Comparison of ENCODE assay signal across 17 cellular contexts in genomic region chr1:3573499-3573898, GRCh38. TPM values are rescaled to one million over a fixed set of nuclear protein-coding genes. Genes with fewer than 3 reads are reported as not detected.
DNase-seq lines count a peak whose midpoint lies in the region; ATAC-seq, FAIRE-seq and TF ChIP-seq lines count a peak whose summit lies in the region.
"Had no signal": no experiment of that assay in that cellular context is flagged by ENCODE, and none has a peak within 500 bp of the region (broad histone marks: within the 10 kb centered on the region; RNA-seq: fewer than 3 reads in every experiment).

No MANE protein-coding gene starts in this region.

- H3K27ac ChIP-seq in A549: no peak overlapping the region
- peak overlapping the region in 1 of 2 experiments; percentile 89; a peak in 2 of 4 replicates for H3K27ac ChIP-seq in SK-N-SH (ENCODE audit: low read depth in 2 of 2, low read length in 1 of 2)
- no peak overlapping the region for H3K27ac ChIP-seq in HepG2 (ENCODE audit: extremely low read length, insufficient read depth, low read length)
- no peak overlapping the region for H3K27ac ChIP-seq in MM.1S (ENCODE audit: low read length)
- H3K27ac ChIP-seq in PC-9: no peak overlapping the region

- H3K27me3 ChIP-seq in SK-N-SH (ENCODE audit: insufficient read depth): no peaks in the 10 kb centered on the region
- H3K27me3 ChIP-seq in HepG2 (ENCODE audit: control insufficient read depth in 1 of 2, insufficient read depth in 2 of 2, low read length in 2 of 2): peaks cover 8 to 22% of the 10 kb centered on the region in 2 experiments
- H3K27me3 ChIP-seq in MM.1S (replicated peaks; ENCODE audit: insufficient read depth, low read length): peaks cover 65% of the 10 kb centered on the region
- no peaks in the 10 kb centered on the region for H3K27me3 ChIP-seq in PC-9 (ENCODE audit: insufficient read depth, low read depth)

- H3K36me3 ChIP-seq in SK-N-SH (replicated peaks in 1 of 2; ENCODE audit: control insufficient read depth in 1 of 2, insufficient read depth in 2 of 2, low read length in 1 of 2): no peaks in the 10 kb centered on the region
- H3K36me3 ChIP-seq in HepG2 (replicated peaks in 1 of 2; ENCODE audit: control insufficient read depth in 1 of 2, insufficient read depth in 2 of 2, low read length in 2 of 2): no peaks in the 10 kb centered on the region; a peak in 1 of 5 replicates
- H3K36me3 ChIP-seq in MM.1S (replicated peaks; ENCODE audit: insufficient read depth, low read length): no peaks in the 10 kb centered on the region
- no peaks in the 10 kb centered on the region for H3K36me3 ChIP-seq in PC-9 (ENCODE audit: low read depth)

- POLR2A ChIA-PET in A549 (lab: Yijun Ruan, JAX): no interaction called here
- POLR2A ChIA-PET in SK-N-SH (lab: Yijun Ruan, JAX): interaction anchor here (0.8 kb wide), 2 partner anchors 20 to 26 kb away, joined by 3 read pairs; no protein-coding TSS in a partner anchor
- POLR2A ChIA-PET in HepG2 (lab: Yijun Ruan, JAX): no interaction called here
- POLR2A ChIA-PET in PC-9 (lab: Charles Lee; ENCODE audit: unreplicated experiment): no interaction called here

- WGBS in A549 (ENCODE audit: missing lambda C conversion rate): no CpG with 5 or more reads among the region's 9 CpGs
- no CpG with 5 or more reads among the region's 9 CpGs for WGBS in SK-N-SH (ENCODE audit: low lambda C conversion rate)
- no CpG with 5 or more reads among the region's 9 CpGs for WGBS in HepG2 (ENCODE audit: low lambda C conversion rate)

- TF ChIP-seq EP300 in A549 (IDR thresholded peaks at IDR 0.05) (no peak), SK-N-SH (IDR thresholded peaks at IDR 0.05; ENCODE audit: borderline replicate concordance in 1 of 2, low read depth in 1 of 2, low read length in 1 of 2) (peak in 1 of 2 experiments; percentile 53; a peak in 2 of 4 replicates), HepG2 (IDR thresholded peaks at IDR 0.05; ENCODE audit: low read depth in 2 of 2, low read length in 2 of 2) (no peak), HepG2 (CRISPR knock-in tag; IDR thresholded peaks at IDR 0.05; ENCODE audit: borderline replicate concordance) (no peak)

- H3K9me3 ChIP-seq in A549 (no peaks in the 10 kb centered on the region), SK-N-SH (no peaks in the 10 kb centered on the region), HepG2 (ENCODE audit: low read length) (no peaks in the 10 kb centered on the region), MM.1S (replicated peaks; ENCODE audit: insufficient read depth, low read length) (no peaks in the 10 kb centered on the region), PC-9 (ENCODE audit: insufficient read depth, low read depth) (no peaks in the 10 kb centered on the region)
- H3K9me3 ChIP-seq: Caco-2 had no signal

- DNase-seq in A549 (ENCODE audit: low read depth in 1 of 2, low spot score in 1 of 2) (no peak), NCI-H1694 (lab: John Stamatoyannopoulos, UW) (peak; percentile 36), SK-N-SH (peak; percentile 95), HepG2 (ENCODE audit: low spot score) (no peak), MM.1S (no peak), COLO829 (ENCODE audit: low spot score) (no peak), PC-9 (no peak)
- DNase-seq: Caco-2, DMS79, H7, KG1, NCI-H1436, NCI-H2081, NCI-H226, NCI-H526 treated with DMSO at 0.1 percent for 48 hours, OCI-M1, T-cell had no signal

- CTCF ChIA-PET in A549 (lab: Yijun Ruan, JAX): interaction anchor here (0.5 to 1.9 kb wide), 5 partner anchors 16 to 148 kb away, joined by 3 to 5 read pairs (median 4); no protein-coding TSS in a partner anchor
- CTCF ChIA-PET in SK-N-SH (lab: Yijun Ruan, JAX): interaction anchor here (1.0 to 2.9 kb wide), 10 partner anchors 8 to 120 kb away, joined by 3 to 14 read pairs (median 5); no protein-coding TSS in a partner anchor
- CTCF ChIA-PET in HepG2 (lab: Yijun Ruan, JAX; ENCODE audit: low intra/inter-chr PET ratio, low total read pairs): no interaction called here
- CTCF ChIA-PET in PC-9 (lab: Charles Lee): interaction anchor here (0.6 kb wide), 1 partner anchor 83 kb away, joined by 11 read pairs; no protein-coding TSS in a partner anchor

- H3K9ac ChIP-seq in SK-N-SH (no peak overlapping the region), HepG2 (ENCODE audit: insufficient read depth, low read depth, low read length) (no peak overlapping the region), MM.1S (ENCODE audit: low read length) (no peak overlapping the region)

- no TSS peak for BruUV-seq in HepG2 (replicated peaks; lab: Mats Ljungman, UMichigan)
- BruUV-seq in PC-9 (replicated peaks; lab: Mats Ljungman, UMichigan): no TSS peak

- H3F3A ChIP-seq in SK-N-SH (replicated peaks; ENCODE audit: insufficient read depth): no peaks in the 10 kb centered on the region
- no peaks in the 10 kb centered on the region for H3F3A ChIP-seq in MM.1S (ENCODE audit: insufficient read depth, low read length)
- H3F3A ChIP-seq in PC-9 (ENCODE audit: insufficient read depth, low read depth): no peaks in the 10 kb centered on the region

- TF ChIP-seq POLR2A in A549 (IDR thresholded peaks at IDR 0.05; ENCODE audit: low read length) (no peak), HepG2 (IDR thresholded peaks at IDR 0.05; ENCODE audit: insufficient read depth in 1 of 2, low read depth in 2 of 2, low read length in 2 of 2) (no peak)

- no peak overlapping the region for H3K4me2 ChIP-seq in A549
- no peak overlapping the region for H3K4me2 ChIP-seq in SK-N-SH
- H3K4me2 ChIP-seq in HepG2 (ENCODE audit: low read depth, low read length): 0 out of 2 replicates have a peak overlapping the region, but pooled peaks have one; percentile 23
- H3K4me2 ChIP-seq in MM.1S (ENCODE audit: low read depth, low read length): no peak overlapping the region
- no peak overlapping the region for H3K4me2 ChIP-seq in PC-9

- H4K20me1 ChIP-seq in SK-N-SH (ENCODE audit: insufficient read depth): no peaks in the 10 kb centered on the region
- no peaks in the 10 kb centered on the region for H4K20me1 ChIP-seq in HepG2 (ENCODE audit: insufficient read depth, low read length)
- H4K20me1 ChIP-seq in MM.1S (ENCODE audit: insufficient read depth, low read length): no peaks in the 10 kb centered on the region
- H4K20me1 ChIP-seq in PC-9 (ENCODE audit: insufficient read depth): 0 out of 2 replicates have a peak, but pooled peaks cover 4% of the 10 kb centered on the region

- H3K79me2 ChIP-seq in SK-N-SH (ENCODE audit: insufficient read depth) (no peaks in the 10 kb centered on the region), HepG2 (ENCODE audit: insufficient read depth, low read length) (no peaks in the 10 kb centered on the region), MM.1S (ENCODE audit: low read length) (no peaks in the 10 kb centered on the region), PC-9 (ENCODE audit: low read depth) (no peaks in the 10 kb centered on the region)

- in situ Hi-C loops in HepG2 (cut with HindIII; ENCODE audit: extremely low pct_ligation_motif_present, low pct_unique_long_range_greater_than_20kb): no loop called here

- H3K4me3 ChIP-seq in A549: no peak overlapping the region
- no peak overlapping the region for H3K4me3 ChIP-seq in SK-N-SH (ENCODE audit: low read depth in 2 of 2, low read length in 1 of 2)
- peak overlapping the region in 2 of 3 experiments; percentile 52 to 57; a peak in 3 of 6 replicates for H3K4me3 ChIP-seq in HepG2 (replicated peaks in 1 of 3; ENCODE audit: insufficient read depth in 1 of 3, low read depth in 2 of 3, low read length in 3 of 3)
- H3K4me3 ChIP-seq in MM.1S (ENCODE audit: low read length): no peak overlapping the region
- no peak overlapping the region for H3K4me3 ChIP-seq in PC-9

- H3K4me1 ChIP-seq in A549 (no peaks in the 10 kb centered on the region), SK-N-SH (ENCODE audit: control insufficient read depth in 1 of 2, insufficient read depth in 2 of 2, low read depth in 1 of 2, low read length in 1 of 2) (peaks cover 0 to 72% of the 10 kb centered on the region in 2 experiments; a peak in 1 of 4 replicates), HepG2 (ENCODE audit: insufficient read depth, low read length) (peaks cover 17% of the 10 kb centered on the region), MM.1S (ENCODE audit: low read length) (no peaks in the 10 kb centered on the region), PC-9 (replicated peaks; ENCODE audit: insufficient read depth) (peaks cover 6% of the 10 kb centered on the region; the same call in 1 of the 2 replicates)
- H3K4me1 ChIP-seq: Caco-2 had no signal

- TF ChIP-seq RAD21 in A549 (conservative IDR thresholded peaks at IDR 0.05 in 1 of 2, IDR thresholded peaks at IDR 0.05 in 1 of 2) (no peak), SK-N-SH (IDR thresholded peaks at IDR 0.05; ENCODE audit: low read length) (0 out of 2 replicates have a peak, but pooled peaks have one; percentile 5), HepG2 (CRISPR knock-in tag; IDR thresholded peaks at IDR 0.05) (no peak)

- TF ChIP-seq CTCF in A549 (IDR thresholded peaks at IDR 0.05) (no peak), SK-N-SH (IDR thresholded peaks at IDR 0.05) (no peak), HepG2 (CRISPR knock-in tag; IDR thresholded peaks at IDR 0.05) (no peak), MM.1S (IDR thresholded peaks at IDR 0.05; ENCODE audit: low read length) (no peak), PC-9 (conservative IDR thresholded peaks at IDR 0.05) (no peak)

- H2AFZ ChIP-seq in SK-N-SH (ENCODE audit: low read depth): no peak overlapping the region
- no peak overlapping the region for H2AFZ ChIP-seq in HepG2 (ENCODE audit: low read length)
- no peak overlapping the region for H2AFZ ChIP-seq in MM.1S (ENCODE audit: low read length)
- H2AFZ ChIP-seq in PC-9: no peak overlapping the region

- ATAC-seq in A549 (peak; percentile 45 to 62; a peak in 4 of 6 replicates), HepG2 (no peak; the same call in 2 of the 3 replicates)
- ATAC-seq: T-cell had no signal

- intact Hi-C loops in HepG2 (cut with micrococcal nuclease; ENCODE audit: unreplicated experiment): no loop called here
- intact Hi-C loops in PC-9 (cut with micrococcal nuclease; ENCODE audit: unreplicated experiment): no loop called here

- no peaks in the 10 kb centered on the region for H3K9me2 ChIP-seq in SK-N-SH
- no peaks in the 10 kb centered on the region for H3K9me2 ChIP-seq in MM.1S (replicated peaks; ENCODE audit: insufficient read depth, low read length)
- H3K9me2 ChIP-seq in PC-9 (ENCODE audit: insufficient read depth): no peaks in the 10 kb centered on the region

- FAIRE-seq in A549 (lab: Jason Lieb, UNC) (no peak), HepG2 (lab: Jason Lieb, UNC) (no peak)

RNA-seq across cellular contexts. Expression of gene MEGF6, which starts 37.8 kb away (rescaled TPM):
- polyA plus RNA-seq in A549 (2011; rRNA removed) (0.66 and 0.82 TPM in 2 replicates), A549 (2017; fragmentation: RNase III; extraction: RNeasy Plus Mini Kit Qiagen cat#74134 plus additional on column Dnase treatment) (10.2 to 13.7 TPM (median 12.7 TPM) in 3 replicates), SK-N-SH (2012; rRNA removed) (5.8 and 7.6 TPM in 2 replicates), HepG2 (2011; rRNA removed) (1.9 and 3.5 TPM in 2 replicates)
- polyA plus RNA-seq in A549 (2012; cell fraction: cytosol; rRNA removed): 2.3 and 3.2 TPM in 2 replicates
- polyA plus RNA-seq in A549 (2012; cell fraction: nucleus; rRNA removed): 23.8 and 39.3 TPM in 2 replicates
- polyA minus RNA-seq in A549 (2011; rRNA and poly(A)+ RNA removed): 0.39 and 0.41 TPM in 2 replicates
- 1.3 and 2.9 TPM in 2 replicates for polyA plus RNA-seq in SK-N-SH (2012; cell fraction: cytosol; rRNA removed)
- 28.9 and 39.7 TPM in 2 replicates for polyA plus RNA-seq in SK-N-SH (2012; cell fraction: nucleus; rRNA removed)
- total RNA-seq in HepG2 (2016; rRNA removed; fragmentation: Illumina TruSeq; extraction: Trizol) (0.76 and 1.9 TPM in 2 replicates), PC-9 (2021) (65.3 and 77.6 TPM in 2 replicates)
- total RNA-seq in HepG2 (2016; cell fraction: cytosol; rRNA removed; fragmentation: Illumina TruSeq; extraction: Trizol; ENCODE audit: low read depth): 0.18 and 0.61 TPM in 2 replicates
- total RNA-seq in HepG2 (2016; cell fraction: insoluble cytoplasmic fraction; rRNA removed; fragmentation: Illumina TruSeq; extraction: Trizol): 0.70 and 2.7 TPM in 2 replicates
- total RNA-seq in HepG2 (2016; cell fraction: membrane; rRNA removed; fragmentation: Illumina TruSeq; extraction: Trizol): 0.52 and 0.96 TPM in 2 replicates
- total RNA-seq in HepG2 (2016; cell fraction: nucleus; rRNA removed; fragmentation: Illumina TruSeq; extraction: Trizol): 2.7 and 3.4 TPM in 2 replicates
- polyA plus RNA-seq in HepG2 (2011; cell fraction: cytosol; rRNA removed): 0.90 and 1.8 TPM in 2 replicates
- polyA plus RNA-seq in HepG2 (2011; cell fraction: nucleus; rRNA removed): 68.1 and 94.7 TPM in 2 replicates
- polyA plus RNA-seq in HepG2 (2012): 3.6 and 4.8 TPM in 2 replicates
- 0.09 and 0.19 TPM in 2 replicates for polyA plus RNA-seq in HepG2 (2016; cell fraction: cytosol; fragmentation: Illumina TruSeq; extraction: Trizol; ENCODE audit: low read depth)
- 0.80 and 1.3 TPM in 2 replicates for polyA plus RNA-seq in HepG2 (2016; cell fraction: insoluble cytoplasmic fraction; fragmentation: Illumina TruSeq; extraction: Trizol; ENCODE audit: low read depth)
- polyA plus RNA-seq in HepG2 (2016; cell fraction: membrane; fragmentation: Illumina TruSeq; extraction: Trizol; ENCODE audit: low read depth): 0.19 and 0.34 TPM in 2 replicates
- 8.1 and 10.4 TPM in 2 replicates for polyA plus RNA-seq in HepG2 (2016; cell fraction: nucleus; fragmentation: Illumina TruSeq; extraction: Trizol; ENCODE audit: insufficient read depth, low read depth)
- polyA minus RNA-seq in HepG2 (2011; rRNA and poly(A)+ RNA removed; ENCODE audit: low replicate concordance): 3.5 and 4.6 TPM in 2 replicates
- 1.7 and 2.4 TPM in 2 replicates for polyA minus RNA-seq in HepG2 (2011; cell fraction: cytosol; rRNA and poly(A)+ RNA removed)
- polyA minus RNA-seq in HepG2 (2011; cell fraction: nucleus; rRNA and poly(A)+ RNA removed): 5.6 and 10.6 TPM in 2 replicates

RNA-seq across cellular contexts. Expression of gene TPRG1L, which starts 51.3 kb away (rescaled TPM):
- 13.1 and 15.8 TPM in 2 replicates for polyA plus RNA-seq in A549 (2011; rRNA removed)
- 11.4 and 14.6 TPM in 2 replicates for polyA plus RNA-seq in A549 (2012; cell fraction: cytosol; rRNA removed)
- polyA plus RNA-seq in A549 (2012; cell fraction: nucleus; rRNA removed): 6.2 and 7.1 TPM in 2 replicates
- 18.4 to 20.1 TPM (median 18.7 TPM) in 3 replicates for polyA plus RNA-seq in A549 (2017; fragmentation: RNase III; extraction: RNeasy Plus Mini Kit Qiagen cat#74134 plus additional on column Dnase treatment)
- polyA minus RNA-seq in A549 (2011; rRNA and poly(A)+ RNA removed): 13.8 and 18.7 TPM in 2 replicates
- polyA plus RNA-seq in SK-N-SH (2012; rRNA removed): 25.9 and 35.5 TPM in 2 replicates
- 28.6 and 33.3 TPM in 2 replicates for polyA plus RNA-seq in SK-N-SH (2012; cell fraction: cytosol; rRNA removed)
- 17.7 and 20.1 TPM in 2 replicates for polyA plus RNA-seq in SK-N-SH (2012; cell fraction: nucleus; rRNA removed)
- 21.3 and 31.7 TPM in 2 replicates for total RNA-seq in HepG2 (2016; rRNA removed; fragmentation: Illumina TruSeq; extraction: Trizol)
- total RNA-seq in HepG2 (2016; cell fraction: cytosol; rRNA removed; fragmentation: Illumina TruSeq; extraction: Trizol; ENCODE audit: low read depth): 5.7 and 6.3 TPM in 2 replicates
- 20.0 and 34.6 TPM in 2 replicates for total RNA-seq in HepG2 (2016; cell fraction: insoluble cytoplasmic fraction; rRNA removed; fragmentation: Illumina TruSeq; extraction: Trizol)
- 26.8 and 28.4 TPM in 2 replicates for total RNA-seq in HepG2 (2016; cell fraction: membrane; rRNA removed; fragmentation: Illumina TruSeq; extraction: Trizol)
- 13.9 and 17.8 TPM in 2 replicates for total RNA-seq in HepG2 (2016; cell fraction: nucleus; rRNA removed; fragmentation: Illumina TruSeq; extraction: Trizol)
- 37.4 and 44.3 TPM in 2 replicates for polyA plus RNA-seq in HepG2 (2011; rRNA removed)
- 39.8 and 48.5 TPM in 2 replicates for polyA plus RNA-seq in HepG2 (2011; cell fraction: cytosol; rRNA removed)
- polyA plus RNA-seq in HepG2 (2011; cell fraction: nucleus; rRNA removed): 18.5 and 21.7 TPM in 2 replicates
- polyA plus RNA-seq in HepG2 (2012): 32.1 and 36.9 TPM in 2 replicates
- polyA plus RNA-seq in HepG2 (2016; cell fraction: cytosol; fragmentation: Illumina TruSeq; extraction: Trizol; ENCODE audit: low read depth): 9.7 and 10.7 TPM in 2 replicates
- 66.4 and 67.1 TPM in 2 replicates for polyA plus RNA-seq in HepG2 (2016; cell fraction: insoluble cytoplasmic fraction; fragmentation: Illumina TruSeq; extraction: Trizol; ENCODE audit: low read depth)
- polyA plus RNA-seq in HepG2 (2016; cell fraction: membrane; fragmentation: Illumina TruSeq; extraction: Trizol; ENCODE audit: low read depth): 27.9 and 28.2 TPM in 2 replicates
- 42.7 TPM in 2 replicates for polyA plus RNA-seq in HepG2 (2016; cell fraction: nucleus; fragmentation: Illumina TruSeq; extraction: Trizol; ENCODE audit: insufficient read depth, low read depth)
- 33.6 and 37.3 TPM in 2 replicates for polyA minus RNA-seq in HepG2 (2011; rRNA and poly(A)+ RNA removed; ENCODE audit: low replicate concordance)
- polyA minus RNA-seq in HepG2 (2011; cell fraction: cytosol; rRNA and poly(A)+ RNA removed): 24.6 and 30.2 TPM in 2 replicates
- polyA minus RNA-seq in HepG2 (2011; cell fraction: nucleus; rRNA and poly(A)+ RNA removed): 8.0 and 10.2 TPM in 2 replicates
- 41.4 and 44.9 TPM in 2 replicates for total RNA-seq in PC-9 (2021)

Comparison
In these comparisons a context has a peak if more than half of its experiments do, and no peak if none do; other contexts are left out.
1. DNase-seq: peak in NCI-H1694 (single experiment) and SK-N-SH (single experiment); none in A549 (0 of 2), HepG2 (single experiment), MM.1S (single experiment), COLO829 (single experiment) and PC-9 (0 of 2).
2. H3K4me3 ChIP-seq: peak in HepG2 (2 of 3); none in A549 (single experiment), SK-N-SH (0 of 2), MM.1S (single experiment) and PC-9 (single experiment).